In genomic region chr1:160210563-160210962, GRCh38 we compare ENCODE assay signal across 16 cellular contexts. TPM values are rescaled to one million over a fixed set of nuclear protein-coding genes. Genes with fewer than 3 reads are reported as not detected.
A peak's percentile ranks its signal among the peaks of the same experiment; 100 is the strongest.
DNase-seq lines count a peak whose midpoint lies in the region; ATAC-seq, FAIRE-seq and TF ChIP-seq lines count a peak whose summit lies in the region.
"Had no signal": no experiment of that assay in that cellular context is flagged by ENCODE, and none has a peak within 500 bp of the region (broad histone marks: within the 10 kb centered on the region; RNA-seq: fewer than 3 reads in every experiment).

No MANE protein-coding gene starts in this region.

- H4K20me1 ChIP-seq in hepatocyte (ENCODE audit: insufficient read depth, poor library complexity, severe bottlenecking): peaks cover 8% of the 10 kb centered on the region

- no peak overlapping the region for H3K4me2 ChIP-seq in hepatocyte

- H3K4me1 ChIP-seq in right cardiac atrium (ENCODE audit: control insufficient read depth, insufficient read depth, low read length) (peaks cover 36% of the 10 kb centered on the region), spleen (peaks cover 27 to 75% (median 60%) of the 10 kb centered on the region in 6 donors), hepatocyte (ENCODE audit: insufficient read depth) (peaks cover 16% of the 10 kb centered on the region)

- H3K4me3 ChIP-seq in right cardiac atrium (ENCODE audit: low read length) (no peak overlapping the region), spleen (no peak overlapping the region), hepatocyte (no peak overlapping the region)
- H3K4me3 ChIP-seq: pancreas had no signal

- H3K27ac Mint-ChIP-seq in activated naive CD8-positive, alpha-beta T cell treated with anti-CD3 and anti-CD28 coated beads for 36 hours: peak overlapping the region; percentile 36
- H3K27ac Mint-ChIP-seq: activated CD8-positive, alpha-beta T cell treated with anti-CD3 and anti-CD28 coated beads, Interleukin-2, amount 10 ng/mL, durations not matched to agents 7 days and 5 days had no signal

- FAIRE-seq in GM12891 (lab: Jason Lieb, UNC): peak; percentile 16
- FAIRE-seq: pancreas had no signal

- H2AFZ ChIP-seq in hepatocyte: no peak overlapping the region

- H3K9me3 ChIP-seq in right cardiac atrium (ENCODE audit: control insufficient read depth, low read length) (no peaks in the 10 kb centered on the region), spleen (no peaks in the 10 kb centered on the region), hepatocyte (ENCODE audit: low read depth) (no peaks in the 10 kb centered on the region)
- H3K9me3 ChIP-seq: pancreas had no signal

- H3K4me3 Mint-ChIP-seq in activated naive CD8-positive, alpha-beta T cell treated with anti-CD3 and anti-CD28 coated beads for 36 hours: no peak overlapping the region
- H3K4me3 Mint-ChIP-seq: activated CD8-positive, alpha-beta T cell treated with anti-CD3 and anti-CD28 coated beads, Interleukin-2, amount 10 ng/mL, durations not matched to agents 7 days and 5 days; CD4-positive, alpha-beta memory T cell had no signal

- intact Hi-C loops in right cardiac atrium (cut with DNase I): loop anchor here in 1 of 4 donors (10.0 kb wide), 1 partner anchor 106 kb away; no protein-coding TSS in a partner anchor
- intact Hi-C loops in spleen (cut with DNase I; ENCODE audit: low total_unique reads): no loop called here

- no peak for TF ChIP-seq CTCF in spleen (IDR thresholded peaks at IDR 0.05 in 8 of 11, conservative IDR thresholded peaks at IDR 0.05 in 3 of 11)
- no peak for TF ChIP-seq CTCF in hepatocyte (IDR thresholded peaks at IDR 0.05; ENCODE audit: poor library complexity)

- peaks cover 0 to 88% (median 51%) of the 10 kb centered on the region in 6 donors for H3K36me3 ChIP-seq in spleen
- H3K36me3 ChIP-seq in hepatocyte (replicated peaks; ENCODE audit: insufficient read depth, low read depth): no peaks in the 10 kb centered on the region

- H3K79me2 ChIP-seq in hepatocyte: peaks cover 17% of the 10 kb centered on the region

- no peak for TF ChIP-seq POLR2A in GM12891 (IDR thresholded peaks at IDR 0.05; ENCODE audit: low read depth, low read length)
- no peak for TF ChIP-seq POLR2A in spleen (IDR thresholded peaks at IDR 0.05)

- H3K27ac ChIP-seq in right cardiac atrium (ENCODE audit: low read length) (peak overlapping the region; percentile 14), spleen (peak overlapping the region in 5 of 8 donors; percentile 14 to 95 (median 89)), hepatocyte (no peak overlapping the region)

- no peak for ATAC-seq in right cardiac atrium
- ATAC-seq: activated CD8-positive, alpha-beta T cell treated with anti-CD3 and anti-CD28 coated beads, Interleukin-2, amount 10 ng/mL, durations not matched to agents 7 days and 5 days; pancreas had no signal

- H3K9me2 ChIP-seq in hepatocyte (replicated peaks; ENCODE audit: insufficient read depth): no peaks in the 10 kb centered on the region

- no peaks in the 10 kb centered on the region for H3K27me3 ChIP-seq in right cardiac atrium (ENCODE audit: control insufficient read depth, insufficient read depth)
- H3K27me3 ChIP-seq in spleen (replicated peaks in 1 of 7): no peaks in the 10 kb centered on the region
- no peaks in the 10 kb centered on the region for H3K27me3 ChIP-seq in hepatocyte
- H3K27me3 ChIP-seq: pancreas had no signal

- peaks cover 41% of the 10 kb centered on the region for H3K4me1 Mint-ChIP-seq in activated naive CD8-positive, alpha-beta T cell treated with anti-CD3 and anti-CD28 coated beads for 36 hours

- DNase-seq in GM12891 (ENCODE audit: insufficient read length, low spot score): no peak
- DNase-seq in activated naive CD8-positive, alpha-beta T cell treated with anti-CD3 and anti-CD28 coated beads for 36 hours: no peak
- peak in 1 of 3 donors; percentile 61 for DNase-seq in right cardiac atrium
- no peak for DNase-seq in spleen
- DNase-seq in hepatocyte (ENCODE audit: low spot score): no peak
- DNase-seq in SHP77 treated with DMSO at 0.1 percent for 48 hours (lab: John Stamatoyannopoulos, UW): no peak
- no peak for DNase-seq in stimulated activated CD4-positive, alpha-beta T cell treated with anti-CD3 and anti-CD28 coated beads, Interleukin-15, amount 100 ng/mL, for 24 hours
- DNase-seq: activated CD8-positive, alpha-beta T cell treated with anti-CD3 and anti-CD28 coated beads, Interleukin-2, amount 10 ng/mL, durations not matched to agents 7 days and 5 days; CD4-positive, alpha-beta memory T cell; effector CD8-positive, alpha-beta T cell; NCI-H524; RPMI8226; stimulated activated CD4-positive, alpha-beta T cell treated with anti-CD3 and anti-CD28 coated beads, Interleukin-1b, Interleukin-23, amount 100 ng/mL, for 48 hours; stimulated activated naive CD4-positive, alpha-beta T cell treated with Interleukin-2 at 50 U/mL for 16 hours; T1000 had no signal

- no peaks in the 10 kb centered on the region for H3K27me3 Mint-ChIP-seq in activated naive CD8-positive, alpha-beta T cell treated with anti-CD3 and anti-CD28 coated beads for 36 hours
- H3K27me3 Mint-ChIP-seq: CD4-positive, alpha-beta memory T cell had no signal

- no peaks in the 10 kb centered on the region for H3K9me3 Mint-ChIP-seq in activated naive CD8-positive, alpha-beta T cell treated with anti-CD3 and anti-CD28 coated beads for 36 hours
- H3K9me3 Mint-ChIP-seq: CD4-positive, alpha-beta memory T cell had no signal

- peaks cover 29% of the 10 kb centered on the region for H3K36me3 Mint-ChIP-seq in activated naive CD8-positive, alpha-beta T cell treated with anti-CD3 and anti-CD28 coated beads for 36 hours

- 44% methylated on average over 5 of the region's 5 CpGs for WGBS in right cardiac atrium
- 75 to 86% (median 84%) methylated on average over 5 of the region's 5 CpGs for WGBS in spleen, 5 donors
- 70% methylated on average over 5 of the region's 5 CpGs for WGBS in hepatocyte (ENCODE audit: low lambda C conversion rate, missing lambda C conversion rate)

TF ChIP-seq in GM12891, 5 proteins besides CTCF, POLR2A, EP300 and RAD21:
- no peak for TF ChIP-seq POLR2AphosphoS5 (IDR thresholded peaks at IDR 0.05; ENCODE audit: low read depth, low read length)
- no peak for TF ChIP-seq POU2F2 (IDR thresholded peaks at IDR 0.05; ENCODE audit: low read depth, low read length)
- no peak for TF ChIP-seq TAF1 (IDR thresholded peaks at IDR 0.05; ENCODE audit: low read depth, low read length)
- TF ChIP-seq SPI1 (IDR thresholded peaks at IDR 0.05; ENCODE audit: low read depth, low read length): no peak
- no peak for TF ChIP-seq PAX5 (IDR thresholded peaks at IDR 0.05; ENCODE audit: insufficient read depth, low read length, severe bottlenecking)
TF ChIP-seq in GM12891: peak in this region for 0.

RNA-seq across cellular contexts. Expression of gene PEA15, which starts 5.4 kb away (rescaled TPM):
- 32.2 TPM for polyA plus RNA-seq in GM12891 (2012; ENCODE audit: low read depth, missing spikeins)
- total RNA-seq in activated naive CD8-positive, alpha-beta T cell treated with anti-CD3 and anti-CD28 coated beads for 36 hours: 10 to 100 TPM; 51.7 to 57.4 TPM
- total RNA-seq in right cardiac atrium (100 to 1,000 TPM; 169 to 223 (median 197) TPM), spleen (100 to 1,000 TPM in 4 of 7 donors, 10 to 100 TPM in 3; 73.4 to 158 (median 126) TPM), hepatocyte (61.1 and 82.3 TPM in 2 replicates)
- polyA plus RNA-seq in right cardiac atrium (219 TPM), spleen (100 to 1,000 TPM in 1 of 3 donors, 10 to 100 TPM in 2; 80.1 to 167 (median 86.8) TPM), hepatocyte (59.5 and 62.0 TPM in 2 replicates)

RNA-seq across cellular contexts. Expression of gene CASQ1, which starts 20.2 kb away (rescaled TPM):
- 0.55 TPM for polyA plus RNA-seq in GM12891 (2012; ENCODE audit: low read depth, missing spikeins)
- not detected for total RNA-seq in activated naive CD8-positive, alpha-beta T cell treated with anti-CD3 and anti-CD28 coated beads for 36 hours
- total RNA-seq in right cardiac atrium (10 to 100 TPM in 3 of 4 donors, 1 to 10 TPM in 1; 9.5 to 24.7 (median 15.3) TPM), spleen (1 to 10 TPM in 1 of 7 donors, under 1 TPM in 3, not detected in 3; 0.37 to 1.1 (median 0.91) TPM), hepatocyte (0.72 TPM in 1 of 2 replicates, not detected in the other)
- polyA plus RNA-seq in right cardiac atrium (33.3 TPM), spleen (1 to 10 TPM in 2 of 3 donors, under 1 TPM in 1; 0.45 to 1.5 (median 1.5) TPM), hepatocyte (0.51 and 0.57 TPM in 2 replicates)
- total RNA-seq: activated CD8-positive, alpha-beta T cell treated with anti-CD3 and anti-CD28 coated beads, Interleukin-2, amount 10 ng/mL, durations not matched to agents 7 days and 5 days; CD4-positive, alpha-beta memory T cell; pancreas had no signal
- polyA plus RNA-seq: CD4-positive, alpha-beta memory T cell had no signal

RNA-seq across cellular contexts. Expression of gene DCAF8, which starts 51.8 kb away (rescaled TPM):
- 69.5 TPM for polyA plus RNA-seq in GM12891 (2012; ENCODE audit: low read depth, missing spikeins)
- total RNA-seq in activated naive CD8-positive, alpha-beta T cell treated with anti-CD3 and anti-CD28 coated beads for 36 hours: 10 to 100 TPM; 86.9 to 94.1 TPM
- total RNA-seq in right cardiac atrium: 100 to 1,000 TPM; 113 to 152 (median 122) TPM
- polyA plus RNA-seq in right cardiac atrium: 97.8 TPM
- 100 to 1,000 TPM; 146 to 210 (median 157) TPM for total RNA-seq in spleen
- 10 to 100 TPM; 59.4 to 92.9 (median 83.4) TPM for polyA plus RNA-seq in spleen
- 85.8 and 110 TPM in 2 replicates for total RNA-seq in hepatocyte
- 95.1 and 113 TPM in 2 replicates for polyA plus RNA-seq in hepatocyte

RNA-seq across cellular contexts. Expression of gene ATP1A4, which starts 59.2 kb away (rescaled TPM):
- polyA plus RNA-seq in GM12891 (2012; ENCODE audit: low read depth, missing spikeins): 0.53 TPM
- not detected for total RNA-seq in activated naive CD8-positive, alpha-beta T cell treated with anti-CD3 and anti-CD28 coated beads for 36 hours
- total RNA-seq in right cardiac atrium (under 1 TPM in 3 of 4 donors, not detected in 1; 0.08 to 0.43 (median 0.28) TPM), spleen (1 to 10 TPM in 2 of 7 donors, under 1 TPM in 3, not detected in 2; 0.70 to 2.9 (median 0.97) TPM), hepatocyte (0.68 and 4.4 TPM in 2 replicates)
- polyA plus RNA-seq in right cardiac atrium (0.07 TPM), spleen (1 to 10 TPM in 1 of 3 donors, under 1 TPM in 2; 0.85 to 2.3 (median 0.93) TPM), hepatocyte (0.45 and 2.2 TPM in 2 replicates)
- total RNA-seq: activated CD8-positive, alpha-beta T cell treated with anti-CD3 and anti-CD28 coated beads, Interleukin-2, amount 10 ng/mL, durations not matched to agents 7 days and 5 days; CD4-positive, alpha-beta memory T cell; pancreas had no signal
- polyA plus RNA-seq: CD4-positive, alpha-beta memory T cell; pancreas had no signal
